Comparison of ENCODE assay signal across 8 cellular contexts in genomic region chr6:32192608-32193039, GRCh38. TPM values are rescaled to one million over a fixed set of nuclear protein-coding genes. Genes with fewer than 3 reads are reported as not detected.
DNase-seq lines count a peak whose midpoint lies in the region; ATAC-seq and TF ChIP-seq lines count a peak whose summit lies in the region.

TSS of gene GPSM3 (minus strand) at chr6:32192643. CDS start at chr6:32192513, 130 bp downstream.

- H3K27ac Mint-ChIP-seq in CD14-positive monocyte = peak within 1 kb of the TSS; percentile 96 to 99 (median 98)
- peak within 1 kb of the TSS; percentile 95 for H3K27ac Mint-ChIP-seq in activated CD4-positive, alpha-beta T cell treated with anti-CD3 and anti-CD28 coated beads, Interleukin-2, amount 10 ng/mL, durations not matched to agents 24 days and 14 days
- peak within 1 kb of the TSS; percentile 90 for H3K27ac Mint-ChIP-seq in endodermal cell
- H3K27ac Mint-ChIP-seq in natural killer cell = peak within 1 kb of the TSS; percentile 99

- H3K27ac ChIP-seq in KMS-11 (no peak within 1 kb of the TSS), endodermal cell (ENCODE audit: low read depth, low read length) (no peak within 1 kb of the TSS)

- H3K36me3 ChIP-seq in KMS-11 (ENCODE audit: insufficient read depth) = no peaks in the 10 kb centered on the region
- H3K36me3 ChIP-seq in endodermal cell (ENCODE audit: control insufficient read depth, insufficient read depth, low read length) = peaks cover 5% of the 10 kb centered on the region

- peak within 1 kb of the TSS; percentile 71 for H3K4me2 ChIP-seq in KMS-11

- no peaks in the 10 kb centered on the region for H3K9me3 ChIP-seq in endodermal cell (ENCODE audit: control insufficient read depth, low read length)

- peaks cover 68% of the 10 kb centered on the region for H3K4me1 Mint-ChIP-seq in CD14-positive monocyte
- peaks cover 55% of the 10 kb centered on the region for H3K4me1 Mint-ChIP-seq in activated CD4-positive, alpha-beta T cell treated with anti-CD3 and anti-CD28 coated beads, Interleukin-2, amount 10 ng/mL, durations not matched to agents 24 days and 14 days
- peaks cover 37% of the 10 kb centered on the region for H3K4me1 Mint-ChIP-seq in endodermal cell
- peaks cover 66 to 86% of the 10 kb centered on the region in 2 donors for H3K4me1 Mint-ChIP-seq in natural killer cell

- ATAC-seq in natural killer cell (no peak), HG02884 (IDR thresholded peaks at IDR 0.05; ENCODE audit: unreplicated experiment) (no peak), HG03196 (IDR thresholded peaks at IDR 0.05; ENCODE audit: unreplicated experiment) (no peak)

- H3K4me3 Mint-ChIP-seq in CD14-positive monocyte = peak within 1 kb of the TSS; percentile 96 to 98
- peak within 1 kb of the TSS; percentile 97 for H3K4me3 Mint-ChIP-seq in activated CD4-positive, alpha-beta T cell treated with anti-CD3 and anti-CD28 coated beads, Interleukin-2, amount 10 ng/mL, durations not matched to agents 24 days and 14 days
- peak within 1 kb of the TSS; percentile 86 for H3K4me3 Mint-ChIP-seq in endodermal cell
- peak within 1 kb of the TSS; percentile 94 for H3K4me3 Mint-ChIP-seq in natural killer cell

- H3K79me2 ChIP-seq in KMS-11 (ENCODE audit: insufficient read depth, low read depth) = peaks cover 11% of the 10 kb centered on the region

- intact Hi-C loops in CD14-positive monocyte (cut with micrococcal nuclease) = loop anchor here in 1 of 2 donors (5.0 kb wide), 1 partner anchor 60 kb away; the partner anchor contains the start of gene FKBPL
- intact Hi-C loops in activated CD4-positive, alpha-beta T cell treated with anti-CD3 and anti-CD28 coated beads, Interleukin-2, amount 10 ng/mL, durations not matched to agents 24 days and 14 days (cut with micrococcal nuclease) = loop anchor here (10.0 kb wide), 2 partner anchors 1102 to 1978 kb away; partner anchors contain the start of genes RGL2 and TRIM26
- intact Hi-C loops in natural killer cell (cut with micrococcal nuclease) = loop anchor here (10.0 kb wide), 1 partner anchor 218 kb away; the partner anchor contains the start of gene DXO

- H3K4me3 ChIP-seq in KMS-11 (IDR thresholded peaks at IDR 0.05; ENCODE audit: insufficient read depth, low read depth, low read length) (no peak within 1 kb of the TSS), endodermal cell (ENCODE audit: low read length) (no peak within 1 kb of the TSS)

- peak within 1 kb of the TSS; percentile 47; the same call in 1 of the 2 replicates for H2AFZ ChIP-seq in KMS-11 (ENCODE audit: low read depth)

- H3K9ac ChIP-seq in KMS-11 (peak within 1 kb of the TSS; percentile 18; the same call in 1 of the 2 replicates), endodermal cell (ENCODE audit: extremely low read depth, low read length, poor library complexity, severe bottlenecking) (no peak within 1 kb of the TSS)

- H3K9me3 Mint-ChIP-seq in CD14-positive monocyte (peaks cover 0 to 3% (median 0%) of the 10 kb centered on the region in 7 donors), endodermal cell (no peaks in the 10 kb centered on the region), natural killer cell (no peaks in the 10 kb centered on the region)
- no peaks in the 10 kb centered on the region for H3K9me3 Mint-ChIP-seq in activated CD4-positive, alpha-beta T cell treated with anti-CD3 and anti-CD28 coated beads, Interleukin-2, amount 10 ng/mL, durations not matched to agents 24 days and 14 days

- peaks cover 0 to 6% (median 0%) of the 10 kb centered on the region in 3 donors for H3K27me3 Mint-ChIP-seq in CD14-positive monocyte (ENCODE audit: low read depth in 3 of 3)
- H3K27me3 Mint-ChIP-seq in activated CD4-positive, alpha-beta T cell treated with anti-CD3 and anti-CD28 coated beads, Interleukin-2, amount 10 ng/mL, durations not matched to agents 24 days and 14 days = no peaks in the 10 kb centered on the region
- no peaks in the 10 kb centered on the region for H3K27me3 Mint-ChIP-seq in endodermal cell (ENCODE audit: insufficient read depth)
- no peaks in the 10 kb centered on the region for H3K27me3 Mint-ChIP-seq in natural killer cell (ENCODE audit: low read depth in 2 of 2)

- no peaks in the 10 kb centered on the region for H3K27me3 ChIP-seq in KMS-11 (ENCODE audit: insufficient read depth, low read depth)
- H3K27me3 ChIP-seq in endodermal cell (ENCODE audit: control insufficient read depth, insufficient read depth, low read length, poor library complexity, severe bottlenecking) = no peaks in the 10 kb centered on the region

- WGBS in endodermal cell (ENCODE audit: insufficient coverage in 1 of 2, insufficient read length in 1 of 2), 2 experiments = 91% methylated on average over 4 of the region's 5 CpGs; no CpG with 5 or more reads in 1 of the 2 experiments

- H3K36me3 Mint-ChIP-seq in CD14-positive monocyte (peaks cover 18 to 28% of the 10 kb centered on the region in 2 donors), endodermal cell (ENCODE audit: low read depth) (peaks cover 12% of the 10 kb centered on the region), natural killer cell (peaks cover 1% of the 10 kb centered on the region)
- peaks cover 25% of the 10 kb centered on the region for H3K36me3 Mint-ChIP-seq in activated CD4-positive, alpha-beta T cell treated with anti-CD3 and anti-CD28 coated beads, Interleukin-2, amount 10 ng/mL, durations not matched to agents 24 days and 14 days (ENCODE audit: low read depth)

- H3K4me1 ChIP-seq in KMS-11 (ENCODE audit: low read depth, poor library complexity, severe bottlenecking) (peaks cover 66% of the 10 kb centered on the region), endodermal cell (ENCODE audit: control insufficient read depth, insufficient read depth, low read length) (peaks cover 8% of the 10 kb centered on the region)

- TF ChIP-seq CTCF in CD14-positive monocyte (IDR thresholded peaks at IDR 0.05) (no peak), KMS-11 (conservative IDR thresholded peaks at IDR 0.05; ENCODE audit: low read depth, low read length) (no peak), endodermal cell (conservative IDR thresholded peaks at IDR 0.05) (no peak), natural killer cell (IDR thresholded peaks at IDR 0.05) (no peak)

- no peaks in the 10 kb centered on the region for H4K20me1 ChIP-seq in KMS-11 (ENCODE audit: insufficient read depth)

- no peak for DNase-seq in CD14-positive monocyte (ENCODE audit: low spot score)
- peak; percentile 88 for DNase-seq in activated CD4-positive, alpha-beta T cell treated with anti-CD3 and anti-CD28 coated beads, Interleukin-2, amount 10 ng/mL, durations not matched to agents 24 days and 14 days
- peak; percentile 68 for DNase-seq in endodermal cell
- DNase-seq in natural killer cell = peak; percentile 50
- no peak for DNase-seq in D341Med (ENCODE audit: low spot score)

RNA-seq across cellular contexts. Expression of gene GPSM3, which starts in this region (rescaled TPM):
- polyA plus RNA-seq in CD14-positive monocyte = 100 to 1,000 TPM in 1 of 2 donors, 10 to 100 TPM in 1; 86.1 to 101 TPM
- total RNA-seq in activated CD4-positive, alpha-beta T cell treated with anti-CD3 and anti-CD28 coated beads, Interleukin-2, amount 10 ng/mL, durations not matched to agents 24 days and 14 days = 81.1 and 82.4 TPM in 2 replicates
- total RNA-seq in endodermal cell (10 to 100 TPM; 12.9 to 25.0 TPM), natural killer cell (100 to 1,000 TPM; 216 to 240 (median 221) TPM)
- polyA plus RNA-seq in endodermal cell (2013, experiment 1 of 2) = 5.7 TPM
- 6.7 TPM for polyA plus RNA-seq in endodermal cell (2013, experiment 2 of 2)

Comparison
In these comparisons a context has a peak if more than half of its experiments do, and no peak if none do; other contexts are left out.
1. DNase-seq: peak in activated CD4-positive, alpha-beta T cell treated with anti-CD3 and anti-CD28 coated beads, Interleukin-2, amount 10 ng/mL, durations not matched to agents 24 days and 14 days (single experiment), endodermal cell (single experiment) and natural killer cell (single experiment); none in CD14-positive monocyte (single experiment) and D341Med (single experiment).
2. Peak in every context shown above with its lines, with median percentiles within 50 percentile points of each other: H3K27ac Mint-ChIP-seq and H3K4me3 Mint-ChIP-seq.